10 cellular contexts compared by ENCODE assay signal in genomic region chr1:222817529-222817928, GRCh38. TPM values are rescaled to one million over a fixed set of nuclear protein-coding genes. Genes with fewer than 3 reads are reported as not detected.
A peak's percentile ranks its signal among the peaks of the same experiment; 100 is the strongest.
DNase-seq lines count a peak whose midpoint lies in the region; TF ChIP-seq lines count a peak whose summit lies in the region.
"Had no signal": no experiment of that assay in that cellular context is flagged by ENCODE, and none has a peak within 500 bp of the region (broad histone marks: within the 10 kb centered on the region; RNA-seq: fewer than 3 reads in every experiment).

No MANE protein-coding gene starts in this region.

- peaks cover 30% of the 10 kb centered on the region for H3K4me1 ChIP-seq in endocrine pancreas (ENCODE audit: control insufficient read depth, insufficient read depth, low read length)

- H3K4me1 Mint-ChIP-seq in nephron progenitor cell = peaks cover 39% of the 10 kb centered on the region

- H3K27me3 ChIP-seq in MG63 (no peaks in the 10 kb centered on the region), endocrine pancreas (ENCODE audit: control insufficient read depth, insufficient read depth, low read length) (no peaks in the 10 kb centered on the region)

- H3K9me3 ChIP-seq in MG63 (peaks cover 2% of the 10 kb centered on the region; the same call in 1 of the 2 replicates), endocrine pancreas (ENCODE audit: control insufficient read depth, low read length) (no peaks in the 10 kb centered on the region)

- DNase-seq in AG20443 (ENCODE audit: low spot score) (peak; percentile 74), MG63 (peak; percentile 88), nephron progenitor cell (no peak), caudate nucleus (lab: John Stamatoyannopoulos, UW) (no peak), NCI-H1092 treated with DMSO at 0.1 percent for 48 hours (lab: John Stamatoyannopoulos, UW) (no peak), NCI-H2107 treated with DMSO at 0.1 percent for 48 hours (lab: John Stamatoyannopoulos, UW; ENCODE audit: unreplicated experiment) (no peak), NCI-H774 (lab: John Stamatoyannopoulos, UW) (no peak)
- DNase-seq: GDM1, NCI-H2171 had no signal

- H3K27me3 Mint-ChIP-seq in nephron progenitor cell (ENCODE audit: low read depth, poor library complexity) = peaks cover 10% of the 10 kb centered on the region

- H3K4me3 ChIP-seq in MG63 (no peak overlapping the region), endocrine pancreas (ENCODE audit: control insufficient read depth, insufficient read depth, low read length) (peak overlapping the region; percentile 90)

- H3K27ac ChIP-seq in caudate nucleus (ENCODE audit: low read depth, low read length) = no peak overlapping the region

- peak overlapping the region; percentile 59 for H3K4me3 Mint-ChIP-seq in nephron progenitor cell

- H3K36me3 ChIP-seq in MG63 = no peaks in the 10 kb centered on the region; the same call in 1 of the 2 replicates
- no peaks in the 10 kb centered on the region for H3K36me3 ChIP-seq in endocrine pancreas (ENCODE audit: control insufficient read depth, insufficient read depth, low read length)

- H3K36me3 Mint-ChIP-seq in nephron progenitor cell (ENCODE audit: low read depth) = peaks cover 9% of the 10 kb centered on the region

- no peak for TF ChIP-seq CTCF in nephron progenitor cell (IDR thresholded peaks at IDR 0.05)

- no peak overlapping the region for H3K9ac ChIP-seq in endocrine pancreas (ENCODE audit: control insufficient read depth, insufficient read depth, low read length)

- H3K9me3 Mint-ChIP-seq in nephron progenitor cell = peaks cover 3% of the 10 kb centered on the region

- H3K27ac Mint-ChIP-seq in nephron progenitor cell = no peak overlapping the region

RNA-seq across cellular contexts. Expression of gene DISP1, which starts 2.7 kb away (rescaled TPM):
- 1.8 and 2.6 TPM in 2 replicates for total RNA-seq in MG63 (2014; rRNA removed; shearing (Covaris generic); ENCODE audit: low replicate concordance)

Comparison
In these comparisons a context has a peak if more than half of its experiments do, and no peak if none do; other contexts are left out.
1. DNase-seq: peak in AG20443 (single experiment) and MG63 (single experiment); none in nephron progenitor cell (single experiment), caudate nucleus (0 of 61), NCI-H1092 treated with DMSO at 0.1 percent for 48 hours (single experiment), NCI-H2107 treated with DMSO at 0.1 percent for 48 hours (single experiment) and NCI-H774 (single experiment).